ENCODE assay signal across 17 cellular contexts in genomic region chr1:26434161-26434752, GRCh38. TPM values are rescaled to one million over a fixed set of nuclear protein-coding genes. Genes with fewer than 3 reads are reported as not detected.
DNase-seq lines count a peak whose midpoint lies in the region; ATAC-seq and TF ChIP-seq lines count a peak whose summit lies in the region.
"Had no signal": no experiment of that assay in that cellular context is flagged by ENCODE, and none has a peak within 500 bp of the region (broad histone marks: within the 10 kb centered on the region; RNA-seq: fewer than 3 reads in every experiment).

No MANE protein-coding gene starts in this region.

- H3K9me2 ChIP-seq in neural cell (ENCODE audit: insufficient read depth, low read length), result no peaks in the 10 kb centered on the region

- peak overlapping the region; percentile 19 for H3K4me3 Mint-ChIP-seq in T-helper 1 cell treated with Interleukin-12 subunit alpha and Interleukin-12 subunit beta and Interleukin-4 antibody, amounts not matched to agents 30 μg/mL and 1 μg/mL, for 36 hours
- H3K4me3 Mint-ChIP-seq: T-helper 17 cell had no signal

- H3K9me3 Mint-ChIP-seq in T-helper 1 cell treated with Interleukin-12 subunit alpha and Interleukin-12 subunit beta and Interleukin-4 antibody, amounts not matched to agents 30 μg/mL and 1 μg/mL, for 36 hours, result no peaks in the 10 kb centered on the region
- H3K9me3 Mint-ChIP-seq: IgD-negative memory B cell had no signal

- H3K9me3 ChIP-seq in mammary epithelial cell (replicated peaks; ENCODE audit: insufficient read depth, low read length), result no peaks in the 10 kb centered on the region
- no peaks in the 10 kb centered on the region for H3K9me3 ChIP-seq in neural cell (ENCODE audit: low read length)
- H3K9me3 ChIP-seq: mucosa of descending colon, transverse colon had no signal

- TF ChIP-seq EP300 in neural cell (conservative IDR thresholded peaks at IDR 0.05; ENCODE audit: poor library complexity, severe bottlenecking), result no peak

- TF ChIP-seq CTCF in mammary epithelial cell (conservative IDR thresholded peaks at IDR 0.05 in 1 of 2, IDR thresholded peaks at IDR 0.05 in 1 of 2; ENCODE audit: extremely low read depth in 1 of 2, insufficient read depth in 1 of 2, low read depth in 1 of 2, low read length in 2 of 2), result no peak
- TF ChIP-seq CTCF in neural cell (IDR thresholded peaks at IDR 0.05; ENCODE audit: poor library complexity, severe bottlenecking), result no peak

- DNase-seq in T-helper 1 cell, result no peak
- peak; percentile 19 for DNase-seq in NCI-H226
- DNase-seq in mammary epithelial cell, result peak; percentile 15
- DNase-seq in iPS-NIHi7 (ENCODE audit: extremely low spot score), result no peak
- DNase-seq: mucosa of descending colon; NCI-H1092; stimulated activated CD4-positive, alpha-beta T cell treated with anti-CD3 and anti-CD28 coated beads, Interleukin-4, amount 100 ng/mL, for 24 hours; T-helper 17 cell; transverse colon had no signal

- peaks cover 19% of the 10 kb centered on the region for H3K4me1 ChIP-seq in mammary epithelial cell (ENCODE audit: insufficient read depth, low read length)

- H3K4me3 ChIP-seq in mammary epithelial cell (replicated peaks in 1 of 3; ENCODE audit: insufficient read depth in 1 of 3, low read depth in 2 of 3, low read length in 3 of 3) (no peak overlapping the region), neural cell (ENCODE audit: low read length) (peak overlapping the region; percentile 78)
- H3K4me3 ChIP-seq: mucosa of descending colon had no signal

- H3K4me1 Mint-ChIP-seq in T-helper 1 cell treated with Interleukin-12 subunit alpha and Interleukin-12 subunit beta and Interleukin-4 antibody, amounts not matched to agents 30 μg/mL and 1 μg/mL, for 36 hours (ENCODE audit: low read depth), result peaks cover 15% of the 10 kb centered on the region

- H3K36me3 Mint-ChIP-seq in T-helper 1 cell treated with Interleukin-12 subunit alpha and Interleukin-12 subunit beta and Interleukin-4 antibody, amounts not matched to agents 30 μg/mL and 1 μg/mL, for 36 hours (ENCODE audit: low read depth), result peaks cover 20% of the 10 kb centered on the region

- ATAC-seq in GM21515 (IDR thresholded peaks at IDR 0.05; ENCODE audit: unreplicated experiment) (no peak), GM21529 (IDR thresholded peaks at IDR 0.05; ENCODE audit: unreplicated experiment) (no peak)
- ATAC-seq: HCT116, mucosa of descending colon, T-helper 17 cell had no signal

- intact Hi-C loops in mammary epithelial cell (cut with micrococcal nuclease), result no loop called here

- H4K20me1 ChIP-seq in mammary epithelial cell (ENCODE audit: insufficient read depth, low read length), result no peaks in the 10 kb centered on the region
- no peaks in the 10 kb centered on the region for H4K20me1 ChIP-seq in neural cell (ENCODE audit: insufficient read depth)

- peaks cover 6% of the 10 kb centered on the region for H3F3A ChIP-seq in neural cell (ENCODE audit: insufficient read depth, low read length, poor library complexity, severe bottlenecking)

- H3K27me3 Mint-ChIP-seq in T-helper 1 cell treated with Interleukin-12 subunit alpha and Interleukin-12 subunit beta and Interleukin-4 antibody, amounts not matched to agents 30 μg/mL and 1 μg/mL, for 36 hours (ENCODE audit: low read depth), result peaks cover 11% of the 10 kb centered on the region
- H3K27me3 Mint-ChIP-seq: IgD-negative memory B cell, T-helper 17 cell had no signal

- no peak overlapping the region for H3K9ac ChIP-seq in mammary epithelial cell (ENCODE audit: insufficient read depth, low read length)
- H3K9ac ChIP-seq in neural cell (ENCODE audit: low read length), result no peak overlapping the region

- dilution Hi-C loops in mammary epithelial cell (cut with HindIII; ENCODE audit: low sequenced_read_pairs), result no loop called here

- BruUV-seq in mammary epithelial cell (replicated peaks; lab: Mats Ljungman, UMichigan), result TSS peak; percentile 9

- H3K27ac ChIP-seq in mammary epithelial cell (ENCODE audit: insufficient read depth, low read depth, low read length) (no peak overlapping the region), neural cell (ENCODE audit: low read length) (no peak overlapping the region)

- H3K27me3 ChIP-seq in mammary epithelial cell (ENCODE audit: insufficient read depth, low read length) (no peaks in the 10 kb centered on the region), neural cell (ENCODE audit: insufficient read depth, low read depth, low read length) (no peaks in the 10 kb centered on the region)
- H3K27me3 ChIP-seq: transverse colon had no signal

- H3K27ac Mint-ChIP-seq in T-helper 1 cell treated with Interleukin-12 subunit alpha and Interleukin-12 subunit beta and Interleukin-4 antibody, amounts not matched to agents 30 μg/mL and 1 μg/mL, for 36 hours, result peak overlapping the region; percentile 36
- H3K27ac Mint-ChIP-seq: IgD-negative memory B cell, T-helper 17 cell had no signal

- CTCF ChIA-PET in mammary epithelial cell (lab: Charles Lee; ENCODE audit: low non-redundant PET), result no interaction called here

- peaks cover 21% of the 10 kb centered on the region for H3K79me2 ChIP-seq in mammary epithelial cell (ENCODE audit: insufficient read depth, low read length)
- H3K79me2 ChIP-seq in neural cell (replicated peaks; ENCODE audit: insufficient read depth, low read length), result peaks cover 8% of the 10 kb centered on the region

- H3K4me2 ChIP-seq in mammary epithelial cell (ENCODE audit: insufficient read depth, low read depth, low read length), result no peak overlapping the region
- no peak overlapping the region for H3K4me2 ChIP-seq in neural cell (ENCODE audit: low read length)

- H2AFZ ChIP-seq in mammary epithelial cell (ENCODE audit: low read depth, low read length) (no peak overlapping the region), neural cell (ENCODE audit: low read depth, low read length) (no peak overlapping the region)

- no peak for TF ChIP-seq RAD21 in neural cell (conservative IDR thresholded peaks at IDR 0.05)

- H3K36me3 ChIP-seq in mammary epithelial cell (ENCODE audit: insufficient read depth, low read length) (peaks cover 13% of the 10 kb centered on the region), neural cell (ENCODE audit: insufficient read depth, low read length) (no peaks in the 10 kb centered on the region)

- in situ Hi-C loops in mammary epithelial cell (cut with MboI; ENCODE audit: low sequenced_read_pairs in 2 of 2), result no loop called here

TF ChIP-seq in neural cell, 6 proteins besides CTCF, POLR2A, EP300 and RAD21:
- no peak for TF ChIP-seq REST (IDR thresholded peaks at IDR 0.05; ENCODE audit: borderline replicate concordance)
- TF ChIP-seq TAF1 (IDR thresholded peaks at IDR 0.05; ENCODE audit: low read depth), result no peak
TF ChIP-seq in neural cell: peak in this region for 0.

RNA-seq across cellular contexts. Expression of gene DHDDS, which starts 2.1 kb away (rescaled TPM):
- total RNA-seq in mammary epithelial cell, result 10 to 100 TPM; 54.3 to 56.7 TPM
- polyA plus RNA-seq in mammary epithelial cell (47.4 TPM), neural cell (26.2 and 28.9 TPM in 2 replicates)
- polyA minus RNA-seq in mammary epithelial cell (36.8 TPM), neural cell (53.6 and 55.0 TPM in 2 replicates)

RNA-seq across cellular contexts. Expression of gene LIN28A, which starts 23.6 kb away (rescaled TPM):
- total RNA-seq in mammary epithelial cell, result not detected
- polyA plus RNA-seq in mammary epithelial cell (0.02 TPM), neural cell (0.94 and 1.0 TPM in 2 replicates)
- polyA minus RNA-seq in mammary epithelial cell (not detected), neural cell (1.5 and 2.1 TPM in 2 replicates)
- total RNA-seq: A172, mucosa of descending colon, omental fat pad, T-helper 17 cell, transverse colon had no signal
- polyA plus RNA-seq: IgD-negative memory B cell had no signal

RNA-seq across cellular contexts. Expression of gene HMGN2, which starts 38.0 kb away (rescaled TPM):
- 100 to 1,000 TPM in 1 of 2 donors, 10 to 100 TPM in 1; 63.2 to 207 TPM for total RNA-seq in mammary epithelial cell
- 196 TPM for polyA plus RNA-seq in mammary epithelial cell
- 114 TPM for polyA minus RNA-seq in mammary epithelial cell
- 615 and 621 TPM in 2 replicates for polyA plus RNA-seq in neural cell
- polyA minus RNA-seq in neural cell, result 274 and 303 TPM in 2 replicates

Comparison
In these comparisons a context has a peak if more than half of its experiments do, and no peak if none do; other contexts are left out.
1. DNase-seq: peak in NCI-H226 (single experiment) and mammary epithelial cell (single experiment); none in T-helper 1 cell (0 of 5) and iPS-NIHi7 (single experiment).